ENCODE assay signal across 8 cellular contexts in the genomic region with DNA sequence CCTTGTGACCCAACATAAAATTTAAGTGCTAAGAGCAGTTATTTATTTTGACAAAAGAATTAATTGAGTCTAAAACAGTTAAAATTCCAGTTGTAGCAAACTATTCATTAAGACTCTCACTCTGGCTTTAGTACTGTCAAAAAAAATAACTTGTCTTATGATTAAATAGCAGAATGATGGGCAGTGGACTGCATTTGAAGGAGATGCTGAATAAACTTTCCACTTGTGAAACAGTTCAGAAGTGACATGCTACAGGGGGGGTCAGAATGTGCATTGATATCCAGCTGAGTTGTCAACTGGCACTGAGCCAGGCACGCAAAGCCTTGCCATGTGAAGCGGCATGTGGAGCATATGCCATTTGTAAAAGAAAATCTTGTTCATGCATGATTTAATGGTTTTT.
DNase-seq lines count a peak whose midpoint lies in the region; ATAC-seq and TF ChIP-seq lines count a peak whose summit lies in the region.

No MANE protein-coding gene starts in this region.

- no peaks in the 10 kb centered on the region for H3K4me1 Mint-ChIP-seq in activated CD8-positive, alpha-beta T cell treated with anti-CD3 and anti-CD28 coated beads, Interleukin-2, amount 10 ng/mL, durations not matched to agents 7 days and 5 days (ENCODE audit: low read depth)
- no peaks in the 10 kb centered on the region for H3K4me1 Mint-ChIP-seq in activated T-helper 1 cell treated with anti-CD3 and anti-CD28 coated beads, Interleukin-12 subunit alpha, Interleukin-12 subunit beta, Interleukin-2, Interleukin-4 antibody, amounts not matched to agents 30 ng/mL and 10 ng/mL and 1 ng/mL, durations not matched to agents 14 hours and 24 hours and 36 hours (ENCODE audit: low read depth)

- no peak for TF ChIP-seq POLR2A in vagina (IDR thresholded peaks at IDR 0.05)

- H3K9me3 Mint-ChIP-seq in activated CD8-positive, alpha-beta T cell treated with anti-CD3 and anti-CD28 coated beads, Interleukin-2, amount 10 ng/mL, durations not matched to agents 7 days and 5 days (ENCODE audit: insufficient read depth), result no peaks in the 10 kb centered on the region
- H3K9me3 Mint-ChIP-seq in activated T-helper 1 cell treated with anti-CD3 and anti-CD28 coated beads, Interleukin-12 subunit alpha, Interleukin-12 subunit beta, Interleukin-2, Interleukin-4 antibody, amounts not matched to agents 30 ng/mL and 10 ng/mL and 1 ng/mL, durations not matched to agents 14 hours and 24 hours and 36 hours, result no peaks in the 10 kb centered on the region

- no peak for ATAC-seq in activated CD8-positive, alpha-beta T cell treated with anti-CD3 and anti-CD28 coated beads, Interleukin-2, amount 10 ng/mL, durations not matched to agents 7 days and 5 days

- peaks cover 21% of the 10 kb centered on the region for H3K4me1 ChIP-seq in vagina

- POLR2A ChIA-PET in activated CD8-positive, alpha-beta T cell treated with anti-CD3 and anti-CD28 coated beads, Interleukin-2, amount 10 ng/mL, durations not matched to agents 7 days and 5 days (lab: Charles Lee), result no interaction called here

- H3K9me3 ChIP-seq in vagina, result no peaks in the 10 kb centered on the region

- H3K27ac ChIP-seq in vagina, result no peak overlapping the region

- CTCF ChIA-PET in activated CD8-positive, alpha-beta T cell treated with anti-CD3 and anti-CD28 coated beads, Interleukin-2, amount 10 ng/mL, durations not matched to agents 7 days and 5 days (lab: Charles Lee), result no interaction called here

- peak; percentile 25 for DNase-seq in D341Med (ENCODE audit: low spot score)
- DNase-seq in NCI-H1417 (lab: John Stamatoyannopoulos, UW), result peak; percentile 67 to 89 (median 67)
- DNase-seq in astrocyte of the cerebellum (ENCODE audit: low read depth), result peak; percentile 24
- peak; percentile 12 for DNase-seq in left kidney (ENCODE audit: low read depth, low spot score)
- DNase-seq in vagina (ENCODE audit: extremely low spot score in 2 of 2), result no peak
- no peak for DNase-seq in stimulated activated CD8-positive, alpha-beta memory T cell treated with anti-CD3 and anti-CD28 coated beads, Interleukin-4, amount 100 ng/mL, for 48 hours
- DNase-seq in activated CD8-positive, alpha-beta T cell treated with anti-CD3 and anti-CD28 coated beads, Interleukin-2, amount 10 ng/mL, durations not matched to agents 7 days and 5 days, result no peak
- no peak for DNase-seq in activated T-helper 1 cell treated with anti-CD3 and anti-CD28 coated beads, Interleukin-12 subunit alpha, Interleukin-12 subunit beta, Interleukin-2, Interleukin-4 antibody, amounts not matched to agents 30 ng/mL and 10 ng/mL and 1 ng/mL, durations not matched to agents 14 hours and 24 hours and 36 hours (ENCODE audit: low spot score)

- no peak overlapping the region for H3K27ac Mint-ChIP-seq in activated CD8-positive, alpha-beta T cell treated with anti-CD3 and anti-CD28 coated beads, Interleukin-2, amount 10 ng/mL, durations not matched to agents 7 days and 5 days
- H3K27ac Mint-ChIP-seq in activated T-helper 1 cell treated with anti-CD3 and anti-CD28 coated beads, Interleukin-12 subunit alpha, Interleukin-12 subunit beta, Interleukin-2, Interleukin-4 antibody, amounts not matched to agents 30 ng/mL and 10 ng/mL and 1 ng/mL, durations not matched to agents 14 hours and 24 hours and 36 hours, result no peak overlapping the region

- intact Hi-C loops in vagina (cut with DNase I), result loop anchor here (2.0 kb wide), 1 partner anchor 17 kb away; no protein-coding TSS in a partner anchor
- intact Hi-C loops in activated T-helper 1 cell treated with anti-CD3 and anti-CD28 coated beads, Interleukin-12 subunit alpha, Interleukin-12 subunit beta, Interleukin-2, Interleukin-4 antibody, amounts not matched to agents 30 ng/mL and 10 ng/mL and 1 ng/mL, durations not matched to agents 14 hours and 24 hours and 36 hours (cut with micrococcal nuclease), result no loop called here

- in situ Hi-C loops in astrocyte of the cerebellum (cut with HindIII; ENCODE audit: low sequenced_read_pairs), result no loop called here

- no peak overlapping the region for H3K4me3 Mint-ChIP-seq in activated CD8-positive, alpha-beta T cell treated with anti-CD3 and anti-CD28 coated beads, Interleukin-2, amount 10 ng/mL, durations not matched to agents 7 days and 5 days
- H3K4me3 Mint-ChIP-seq in activated T-helper 1 cell treated with anti-CD3 and anti-CD28 coated beads, Interleukin-12 subunit alpha, Interleukin-12 subunit beta, Interleukin-2, Interleukin-4 antibody, amounts not matched to agents 30 ng/mL and 10 ng/mL and 1 ng/mL, durations not matched to agents 14 hours and 24 hours and 36 hours, result no peak overlapping the region

- no peaks in the 10 kb centered on the region for H3K27me3 ChIP-seq in vagina

- no peak for TF ChIP-seq CTCF in astrocyte of the cerebellum (IDR thresholded peaks at IDR 0.05; ENCODE audit: low read depth, low read length, missing control alignments)
- no peak for TF ChIP-seq CTCF in vagina (IDR thresholded peaks at IDR 0.05)

- no peaks in the 10 kb centered on the region for H3K36me3 Mint-ChIP-seq in activated CD8-positive, alpha-beta T cell treated with anti-CD3 and anti-CD28 coated beads, Interleukin-2, amount 10 ng/mL, durations not matched to agents 7 days and 5 days (ENCODE audit: low read depth)
- no peaks in the 10 kb centered on the region for H3K36me3 Mint-ChIP-seq in activated T-helper 1 cell treated with anti-CD3 and anti-CD28 coated beads, Interleukin-12 subunit alpha, Interleukin-12 subunit beta, Interleukin-2, Interleukin-4 antibody, amounts not matched to agents 30 ng/mL and 10 ng/mL and 1 ng/mL, durations not matched to agents 14 hours and 24 hours and 36 hours (ENCODE audit: low read depth)

- peaks cover 5% of the 10 kb centered on the region for H3K27me3 Mint-ChIP-seq in activated CD8-positive, alpha-beta T cell treated with anti-CD3 and anti-CD28 coated beads, Interleukin-2, amount 10 ng/mL, durations not matched to agents 7 days and 5 days (ENCODE audit: low read depth)
- peaks cover 6% of the 10 kb centered on the region for H3K27me3 Mint-ChIP-seq in activated T-helper 1 cell treated with anti-CD3 and anti-CD28 coated beads, Interleukin-12 subunit alpha, Interleukin-12 subunit beta, Interleukin-2, Interleukin-4 antibody, amounts not matched to agents 30 ng/mL and 10 ng/mL and 1 ng/mL, durations not matched to agents 14 hours and 24 hours and 36 hours (ENCODE audit: insufficient read depth)

- no peak overlapping the region for H3K4me3 ChIP-seq in astrocyte of the cerebellum (ENCODE audit: low read depth, low read length)
- H3K4me3 ChIP-seq in vagina, result no peak overlapping the region

- peaks cover 0 to 23% of the 10 kb centered on the region in 2 donors for H3K36me3 ChIP-seq in vagina

Comparison
In these comparisons a context has a peak if more than half of its experiments do, and no peak if none do; other contexts are left out.
1. DNase-seq: peak in D341Med (single experiment), NCI-H1417 (3 of 3), astrocyte of the cerebellum (single experiment) and left kidney (single experiment); none in vagina (0 of 2), stimulated activated CD8-positive, alpha-beta memory T cell treated with anti-CD3 and anti-CD28 coated beads, Interleukin-4, amount 100 ng/mL, for 48 hours (single experiment), activated CD8-positive, alpha-beta T cell treated with anti-CD3 and anti-CD28 coated beads, Interleukin-2, amount 10 ng/mL, durations not matched to agents 7 days and 5 days (single experiment) and activated T-helper 1 cell treated with anti-CD3 and anti-CD28 coated beads, Interleukin-12 subunit alpha, Interleukin-12 subunit beta, Interleukin-2, Interleukin-4 antibody, amounts not matched to agents 30 ng/mL and 10 ng/mL and 1 ng/mL, durations not matched to agents 14 hours and 24 hours and 36 hours (single experiment).